Comparison of ENCODE assay signal across 8 cellular contexts in genomic region chr10:91253300-91253699, GRCh38.
"Had no signal": no experiment of that assay in that cellular context is flagged by ENCODE, and none has a peak within 500 bp of the region (broad histone marks: within the 10 kb centered on the region; RNA-seq: fewer than 3 reads in every experiment).

No MANE protein-coding gene starts in this region.

- H3K4me3 ChIP-seq: GM23338, K562 had no signal

- FAIRE-seq: H1, HTR-8/SVneo, K562 had no signal

- H3K4me2 ChIP-seq: GM23338 had no signal

- DNase-seq: H9, HCEC 1CT, IMR-90, KG1 had no signal

- H3K4me3 Mint-ChIP-seq: GM23338, H9 had no signal

- H2AFZ ChIP-seq: GM23338 had no signal

- ATAC-seq: GM23338, K562 had no signal

- H3K27ac Mint-ChIP-seq: GM23338, H9 had no signal

- H3K4me1 Mint-ChIP-seq: GM23338, H9 had no signal
